ENCODE assay signal across 12 cellular contexts in the genomic region with DNA sequence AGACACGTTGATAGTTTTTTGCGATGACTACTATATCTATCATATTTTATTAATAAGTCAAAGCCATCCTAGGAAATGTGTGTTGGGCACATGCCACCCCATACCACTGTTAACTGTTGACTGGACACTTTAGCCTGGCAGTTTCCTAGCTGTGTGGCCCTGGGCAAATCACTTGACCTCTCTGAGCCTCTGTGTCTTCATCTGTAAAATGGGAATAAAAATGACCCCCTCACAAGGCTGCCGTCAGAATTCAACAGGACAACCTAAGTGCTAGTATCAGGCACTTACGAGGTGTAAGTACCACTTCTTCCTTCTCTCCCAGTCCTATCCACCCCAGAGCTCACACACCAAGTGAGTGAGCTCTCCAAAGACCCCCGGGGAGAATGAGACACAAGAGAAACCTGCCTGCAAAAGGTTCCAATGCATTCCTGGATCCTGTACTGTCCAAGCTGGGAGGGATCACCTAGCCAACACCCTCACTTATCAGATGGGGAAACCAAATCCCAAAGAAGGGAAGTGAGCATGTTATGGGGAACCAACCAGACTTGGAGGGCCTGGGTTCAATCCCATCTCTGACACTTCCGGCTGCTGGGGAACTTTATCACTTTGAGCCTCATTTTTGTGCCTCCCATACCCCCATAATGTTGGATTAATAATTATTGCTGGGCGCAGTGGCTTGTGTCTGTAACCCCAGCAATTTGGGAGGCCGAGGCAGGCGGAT. TPM values are rescaled to one million over a fixed set of nuclear protein-coding genes. Genes with fewer than 3 reads are reported as not detected.
DNase-seq lines count a peak whose midpoint lies in the region; ATAC-seq, FAIRE-seq and TF ChIP-seq lines count a peak whose summit lies in the region.
"Had no signal": no experiment of that assay in that cellular context is flagged by ENCODE, and none has a peak within 500 bp of the region (broad histone marks: within the 10 kb centered on the region; RNA-seq: fewer than 3 reads in every experiment).

No MANE protein-coding gene starts in this region.

- in situ Hi-C loops in K562 (cut with MboI), result no loop called here
- in situ Hi-C loops in KBM-7 (cut with MboI; ENCODE audit: low pct_unique_long_range_greater_than_20kb, low sequenced_read_pairs), result no loop called here

- no peaks in the 10 kb centered on the region for H3K27me3 ChIP-seq in HUES64 (ENCODE audit: insufficient read depth, low read length)
- H3K27me3 ChIP-seq in K562 (ENCODE audit: control insufficient read depth in 2 of 2, insufficient read depth in 2 of 2, low read length in 2 of 2), result no peaks in the 10 kb centered on the region
- H3K27me3 ChIP-seq in mucosa of stomach (ENCODE audit: control insufficient read depth, insufficient read depth, low read length), result no peaks in the 10 kb centered on the region
- H3K27me3 ChIP-seq in thoracic aorta (replicated peaks; ENCODE audit: insufficient read depth), result no peaks in the 10 kb centered on the region
- H3K27me3 ChIP-seq in effector memory CD4-positive, alpha-beta T cell (replicated peaks; ENCODE audit: control insufficient read depth, insufficient read depth, low read length, poor library complexity, severe bottlenecking), result no peaks in the 10 kb centered on the region

- no peaks in the 10 kb centered on the region; the same call in 1 of the 2 replicates for H3K36me3 ChIP-seq in HUES64 (ENCODE audit: insufficient read depth, low read length)
- H3K36me3 ChIP-seq in K562 (ENCODE audit: control insufficient read depth, insufficient read depth, low read length), result peaks cover 26% of the 10 kb centered on the region
- H3K36me3 ChIP-seq in mucosa of stomach (ENCODE audit: control insufficient read depth, insufficient read depth, low read length), result no peaks in the 10 kb centered on the region
- no peaks in the 10 kb centered on the region for H3K36me3 ChIP-seq in thoracic aorta
- no peaks in the 10 kb centered on the region for H3K36me3 ChIP-seq in effector memory CD4-positive, alpha-beta T cell (ENCODE audit: control insufficient read depth, insufficient read depth, low read length)

- peaks cover 38% of the 10 kb centered on the region for H3K4me1 ChIP-seq in HUES64 (ENCODE audit: insufficient read depth, low read length)
- peaks cover 72 to 79% of the 10 kb centered on the region in 2 experiments for H3K4me1 ChIP-seq in K562 (replicated peaks in 1 of 2; ENCODE audit: control insufficient read depth in 2 of 2, insufficient read depth in 2 of 2, low read length in 2 of 2)
- peaks cover 71% of the 10 kb centered on the region for H3K4me1 ChIP-seq in mucosa of stomach (ENCODE audit: control insufficient read depth, insufficient read depth, low read length)
- peaks cover 81 to 98% of the 10 kb centered on the region in 2 donors for H3K4me1 ChIP-seq in thoracic aorta (ENCODE audit: control insufficient read depth in 1 of 2, low read depth in 2 of 2)
- no peaks in the 10 kb centered on the region for H3K4me1 ChIP-seq in effector memory CD4-positive, alpha-beta T cell (ENCODE audit: control insufficient read depth, insufficient read depth, low read length, poor library complexity, severe bottlenecking)

- POLR2A ChIA-PET in K562 (lab: Yijun Ruan, JAX), result interaction anchor here (0.6 to 2.6 kb wide), 5 partner anchors 11 to 21 kb away, joined by 3 to 14 read pairs (median 4); no protein-coding TSS in a partner anchor

- no peak overlapping the region for H3K4me2 ChIP-seq in K562 (ENCODE audit: insufficient read depth, low read length)

- no peak for DNase-seq in K562 (ENCODE audit: extremely low read depth in 1 of 4, low spot score in 3 of 4)
- DNase-seq in thoracic aorta (ENCODE audit: low spot score), result no peak
- no peak for DNase-seq in KBM-7
- no peak for DNase-seq in effector memory CD4-positive, alpha-beta T cell
- no peak for DNase-seq in medulla oblongata (ENCODE audit: extremely low spot score)
- DNase-seq: activated CD4-positive, alpha-beta memory T cell treated with anti-CD3 and anti-CD28 coated beads, Interleukin-2, amount 10 ng/mL, durations not matched to agents 7 days and 5 days; effector CD8-positive, alpha-beta T cell; hippocampal formation; NCI-H345 had no signal

- no TSS peak for BruUV-seq in K562 (replicated peaks; lab: Mats Ljungman, UMichigan)

- H4K20me1 ChIP-seq in K562 (replicated peaks; ENCODE audit: control insufficient read depth, insufficient read depth, low read length), result no peaks in the 10 kb centered on the region

- H3K27ac ChIP-seq in HUES64 (ENCODE audit: low read depth, low read length), result peak overlapping the region; percentile 9; the same call in 1 of the 2 replicates
- peak overlapping the region; percentile 60; the same call in 1 of the 3 replicates for H3K27ac ChIP-seq in K562 (ENCODE audit: extremely low read depth, low read depth, low read length)
- H3K27ac ChIP-seq in thoracic aorta, result peak overlapping the region; percentile 99
- no peak overlapping the region for H3K27ac ChIP-seq in effector memory CD4-positive, alpha-beta T cell (ENCODE audit: insufficient read depth, low read length, poor library complexity, severe bottlenecking)

- H3K79me2 ChIP-seq in K562 (ENCODE audit: control insufficient read depth, insufficient read depth, low read length), result peaks cover 58% of the 10 kb centered on the region

- no peaks in the 10 kb centered on the region for H3K9me1 ChIP-seq in K562 (ENCODE audit: control insufficient read depth, insufficient read depth, low read length)

- ATAC-seq in K562, result no peak
- no peak for ATAC-seq in thoracic aorta (ENCODE audit: insufficient number of reproducible peaks, low FRiP score, low read depth)

- H3K9me3 ChIP-seq in HUES64 (ENCODE audit: insufficient read depth, low read depth, low read length) (no peaks in the 10 kb centered on the region), K562 (replicated peaks; ENCODE audit: control insufficient read depth, insufficient read depth, low read depth, low read length) (no peaks in the 10 kb centered on the region), mucosa of stomach (ENCODE audit: control insufficient read depth, low read length) (no peaks in the 10 kb centered on the region), thoracic aorta (no peaks in the 10 kb centered on the region)
- no peaks in the 10 kb centered on the region for H3K9me3 ChIP-seq in effector memory CD4-positive, alpha-beta T cell (ENCODE audit: control insufficient read depth, low read length)

- no peak overlapping the region for H2AFZ ChIP-seq in K562 (ENCODE audit: low read depth, low read length)

- TF ChIP-seq POLR2A in K562 (conservative IDR thresholded peaks at IDR 0.05), result no peak

- TF ChIP-seq EP300 in K562 (IDR thresholded peaks at IDR 0.05; ENCODE audit: low read length), result no peak

- no peak for TF ChIP-seq CTCF in K562 (IDR thresholded peaks at IDR 0.05 in 2 of 3, conservative IDR thresholded peaks at IDR 0.05 in 1 of 3; ENCODE audit: insufficient read depth in 2 of 3, low read depth in 1 of 3, low read length in 3 of 3)
- no peak for TF ChIP-seq CTCF in thoracic aorta (IDR thresholded peaks at IDR 0.05)

- no peak for TF ChIP-seq RAD21 in K562 (CRISPR knock-in tag; conservative IDR thresholded peaks at IDR 0.05 in 1 of 2, IDR thresholded peaks at IDR 0.05 in 1 of 2)

- no peak for FAIRE-seq in K562 (lab: Jason Lieb, UNC)
- FAIRE-seq: RCC 7860 had no signal

- intact Hi-C loops in K562 (cut with micrococcal nuclease), result no loop called here

- H3K9ac ChIP-seq in HUES64 (ENCODE audit: low read depth, low read length) (no peak overlapping the region), K562 (ENCODE audit: insufficient read depth in 1 of 2, low read depth in 2 of 2, low read length in 2 of 2) (no peak overlapping the region; a peak in 1 of 4 replicates), mucosa of stomach (ENCODE audit: low read length) (peak overlapping the region; percentile 32)

- 92% methylated on average over 7 of the region's 9 CpGs for WGBS in HUES64
- WGBS in K562 (ENCODE audit: insufficient coverage, low coverage, missing lambda C conversion rate), result 79% methylated on average over 9 of the region's 9 CpGs

- H3K4me3 ChIP-seq in HUES64 (ENCODE audit: low read length) (no peak overlapping the region), K562 (no peak overlapping the region), mucosa of stomach (ENCODE audit: low read length) (no peak overlapping the region), thoracic aorta (no peak overlapping the region)
- no peak overlapping the region for H3K4me3 ChIP-seq in effector memory CD4-positive, alpha-beta T cell (ENCODE audit: insufficient read depth, low read depth, low read length, poor library complexity, severe bottlenecking)

- CTCF ChIA-PET in K562 (lab: Yijun Ruan, JAX; ENCODE audit: low intra/inter-chr PET ratio), result no interaction called here

TF ChIP-seq in K562, 482 proteins besides CTCF, POLR2A, EP300 and RAD21 (continues in another document):
- TF ChIP-seq, protein P1, sequence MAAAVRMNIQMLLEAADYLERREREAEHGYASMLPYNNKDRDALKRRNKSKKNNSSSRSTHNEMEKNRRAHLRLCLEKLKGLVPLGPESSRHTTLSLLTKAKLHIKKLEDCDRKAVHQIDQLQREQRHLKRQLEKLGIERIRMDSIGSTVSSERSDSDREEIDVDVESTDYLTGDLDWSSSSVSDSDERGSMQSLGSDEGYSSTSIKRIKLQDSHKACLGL (CRISPR knock-in tag; IDR thresholded peaks at IDR 0.05; ENCODE audit: borderline replicate concordance, poor library complexity, severe bottlenecking), result no peak
- TF ChIP-seq ADNP (tag; IDR thresholded peaks at IDR 0.05) (peak; percentile 97), BRF1 (IDR thresholded peaks at IDR 0.05; ENCODE audit: borderline replicate concordance, extremely low read depth, insufficient read length) (no peak)

RNA-seq across cellular contexts. Expression of a gene that starts 24.9 kb away (rescaled TPM):
- 21.9 TPM for polyA plus RNA-seq in HUES64 (2013, experiment 1 of 2)
- polyA plus RNA-seq in HUES64 (2013, experiment 2 of 2), result 31.5 TPM
- total RNA-seq in K562 (2011; cell fraction: chromatin; rRNA removed; ENCODE audit: low replicate concordance), result 232 and 574 TPM in 2 replicates
- total RNA-seq in K562 (2011; cell fraction: nucleolus; rRNA removed), result 235 and 282 TPM in 2 replicates
- total RNA-seq in K562 (2011; cell fraction: nucleoplasm; rRNA removed), result 178 and 183 TPM in 2 replicates
- total RNA-seq in K562 (2014; rRNA removed) (21.0 and 31.3 TPM in 2 replicates), K562 (2014; rRNA removed; fragmentation: Illumina TruSeq; extraction: Trizol) (11.4 and 15.7 TPM in 2 replicates), K562 (2015; rRNA removed; fragmentation: Illumina TruSeq; extraction: Trizol) (13.7 and 17.1 TPM in 2 replicates), K562 (2021) (139 and 160 TPM in 2 replicates), thoracic aorta (100 to 1,000 TPM; 684 to 846 TPM)
- polyA plus RNA-seq in K562 (2011; rRNA removed) (9.9 and 20.6 TPM in 2 replicates), K562 (2014; fragmentation: Illumina TruSeq; extraction: Trizol) (30.9 and 52.3 TPM in 2 replicates), K562 (2014; fragmentation: Nextera tagmentation; extraction: Ambion mirVana) (under 1 TPM; 0.14 to 0.86 TPM), K562 (2014; rRNA removed) (29.9 and 34.2 TPM in 2 replicates)
- 14.0 and 24.0 TPM in 2 replicates for polyA plus RNA-seq in K562 (2011; cell fraction: cytosol; rRNA removed)
- 101 and 113 TPM in 2 replicates for polyA plus RNA-seq in K562 (2011; cell fraction: nucleus; rRNA removed)
- 55.2 and 134 TPM in 2 replicates for polyA plus RNA-seq in K562 (2012)
- 23.2 and 36.8 TPM in 2 replicates for polyA minus RNA-seq in K562 (2011; rRNA and poly(A)+ RNA removed)
- polyA minus RNA-seq in K562 (2011; cell fraction: cytosol; rRNA and poly(A)+ RNA removed), result 58.5 and 103 TPM in 2 replicates
- 67.2 and 102 TPM in 2 replicates for polyA minus RNA-seq in K562 (2011; cell fraction: nucleus; rRNA and poly(A)+ RNA removed)
